Comparison of ENCODE assay signal across 16 cellular contexts in genomic region chr7:46559194-46559576, GRCh38.
DNase-seq lines count a peak whose midpoint lies in the region; ATAC-seq and TF ChIP-seq lines count a peak whose summit lies in the region.
"Had no signal": no experiment of that assay in that cellular context is flagged by ENCODE, and none has a peak within 500 bp of the region (broad histone marks: within the 10 kb centered on the region; RNA-seq: fewer than 3 reads in every experiment).

No MANE protein-coding gene starts in this region.

- H3K4me3 ChIP-seq in AG04450 (ENCODE audit: low read depth, low read length) (no peak overlapping the region), choroid plexus epithelial cell (ENCODE audit: low read depth, low read length) (no peak overlapping the region), lung (no peak overlapping the region), prostate gland (no peak overlapping the region)
- H3K4me3 ChIP-seq: upper lobe of right lung had no signal

- POLR2A ChIA-PET in AG04450 (lab: Yijun Ruan, JAX), result interaction anchor here (0.7 kb wide), 2 partner anchors 103 to 216 kb away, joined by 3 read pairs; no protein-coding TSS in a partner anchor

- TF ChIP-seq POLR2A in prostate gland (IDR thresholded peaks at IDR 0.05), result no peak

- CTCF ChIA-PET in AG04450 (lab: Charles Lee), result no interaction called here

- intact Hi-C loops in prostate gland (cut with DNase I), result loop anchor here (5.0 kb wide), 1 partner anchor 637 kb away; the partner anchor contains the start of gene IGFBP3

- TF ChIP-seq CTCF in AG04450 (IDR thresholded peaks at IDR 0.05; ENCODE audit: low read depth, low read length) (no peak), choroid plexus epithelial cell (conservative IDR thresholded peaks at IDR 0.05; ENCODE audit: low read depth, low read length) (no peak), lung (IDR thresholded peaks at IDR 0.05; ENCODE audit: control extremely low read depth, extremely low read depth) (no peak), prostate gland (IDR thresholded peaks at IDR 0.05) (no peak)

- H3K27ac ChIP-seq in AG04450 (ENCODE audit: low read depth, low read length), result no peak overlapping the region
- H3K27ac ChIP-seq in lung (ENCODE audit: low read depth in 1 of 2, low read length in 1 of 2), result no peak overlapping the region
- H3K27ac ChIP-seq in prostate gland, result no peak overlapping the region
- H3K27ac ChIP-seq: upper lobe of right lung had no signal

- DNase-seq in AG04450 (ENCODE audit: low read depth, low spot score) (peak; percentile 65), LoVo (ENCODE audit: low spot score) (peak; percentile 33), choroid plexus epithelial cell (ENCODE audit: low read depth) (peak; percentile 94), lung (ENCODE audit: low spot score) (no peak), anterior cingulate cortex (lab: John Stamatoyannopoulos, UW) (no peak), prostate gland (ENCODE audit: low spot score) (no peak), activated T-cell treated with anti-CD3 and anti-CD28 coated beads for 4 hours (no peak)
- DNase-seq: ACHN; activated CD4-positive, alpha-beta T cell treated with anti-CD3 and anti-CD28 coated beads, Interleukin-2, amount 50 U/mL, for 1 hour; activated gamma-delta T cell treated with Interleukin-2 at 50 U/mL for 16 hours; DND-41; KBM-7; NCI-H2029; upper lobe of right lung had no signal

- H3K9me3 ChIP-seq in AG04450 (ENCODE audit: control insufficient read depth, insufficient read depth, low read length), result no peaks in the 10 kb centered on the region
- H3K9me3 ChIP-seq in lung (ENCODE audit: control insufficient read depth in 2 of 2, insufficient read depth in 1 of 2, low read length in 1 of 2), result no peaks in the 10 kb centered on the region
- H3K9me3 ChIP-seq in prostate gland, result no peaks in the 10 kb centered on the region
- H3K9me3 ChIP-seq: upper lobe of right lung had no signal

- H3K27me3 ChIP-seq in AG04450 (ENCODE audit: control insufficient read depth, insufficient read depth, low read length), result no peaks in the 10 kb centered on the region
- H3K27me3 ChIP-seq in lung (ENCODE audit: control insufficient read depth, insufficient read depth), result no peaks in the 10 kb centered on the region
- no peaks in the 10 kb centered on the region for H3K27me3 ChIP-seq in prostate gland (replicated peaks; ENCODE audit: insufficient read depth)
- H3K27me3 ChIP-seq: upper lobe of right lung had no signal

- WGBS in lung, 2 donors, result 71 to 84% methylated on average over 5 of the region's 5 CpGs
- WGBS in prostate gland, result 73% methylated on average over 5 of the region's 5 CpGs

- no peaks in the 10 kb centered on the region for H3K36me3 ChIP-seq in lung (ENCODE audit: control insufficient read depth in 2 of 2, insufficient read depth in 2 of 2, low read length in 2 of 2)
- no peaks in the 10 kb centered on the region for H3K36me3 ChIP-seq in prostate gland
- H3K36me3 ChIP-seq: upper lobe of right lung had no signal

- H3K4me1 ChIP-seq in lung (ENCODE audit: control insufficient read depth in 2 of 2, insufficient read depth in 2 of 2, low read length in 2 of 2) (peaks cover 0 to 2% of the 10 kb centered on the region in 2 donors), prostate gland (replicated peaks) (no peaks in the 10 kb centered on the region)

- ATAC-seq in lung (ENCODE audit: insufficient read depth, low FRiP score) (peak; percentile 53), GM19324 (IDR thresholded peaks at IDR 0.05; ENCODE audit: low FRiP score, unreplicated experiment) (no peak)
- ATAC-seq: left lobe of liver, upper lobe of right lung had no signal

Comparison
In these comparisons a context has a peak if more than half of its experiments do, and no peak if none do; other contexts are left out.
1. DNase-seq: peak in AG04450 (single experiment), LoVo (single experiment) and choroid plexus epithelial cell (single experiment); none in lung (single experiment), anterior cingulate cortex (0 of 58), prostate gland (single experiment) and activated T-cell treated with anti-CD3 and anti-CD28 coated beads for 4 hours (single experiment).